Comparison of ENCODE assay signal across 16 cellular contexts in the genomic region with DNA sequence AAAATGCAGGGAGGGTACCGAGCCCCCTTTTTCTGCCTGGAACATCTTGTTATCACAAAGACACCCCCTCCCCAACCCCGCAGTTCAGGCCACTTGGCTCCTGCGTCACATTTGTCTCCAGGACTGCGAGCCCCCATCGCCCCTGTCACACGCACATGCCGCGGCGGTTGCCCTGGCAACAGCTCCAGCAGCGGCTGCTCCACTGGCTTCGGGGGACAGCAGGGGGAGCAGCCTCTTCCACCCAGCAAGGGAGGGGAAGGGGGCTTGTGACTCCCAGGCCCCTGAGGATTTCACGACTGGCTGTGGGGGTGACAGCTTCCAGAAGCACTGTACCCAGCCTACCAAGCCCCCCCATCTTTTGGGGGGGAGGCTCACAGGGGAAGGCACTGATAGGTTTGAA. TPM values are rescaled to one million over a fixed set of nuclear protein-coding genes. Genes with fewer than 3 reads are reported as not detected.
DNase-seq lines count a peak whose midpoint lies in the region; ATAC-seq, FAIRE-seq and TF ChIP-seq lines count a peak whose summit lies in the region.
"Had no signal": no experiment of that assay in that cellular context is flagged by ENCODE, and none has a peak within 500 bp of the region (broad histone marks: within the 10 kb centered on the region; RNA-seq: fewer than 3 reads in every experiment).

No MANE protein-coding gene starts in this region.

- no peak overlapping the region for H2BK120ac ChIP-seq in H9 (ENCODE audit: low read depth, low read length, poor library complexity, severe bottlenecking)

- no peak overlapping the region for H3K4me2 ChIP-seq in H9 (ENCODE audit: insufficient read depth, insufficient read length, low read length)
- peak overlapping the region; percentile 78 for H3K4me2 ChIP-seq in neural cell (ENCODE audit: low read length)

- peaks cover 52% of the 10 kb centered on the region for H3K27me3 Mint-ChIP-seq in H9 (ENCODE audit: low read depth)
- peaks cover 21% of the 10 kb centered on the region for H3K27me3 Mint-ChIP-seq in CD4-positive, alpha-beta T cell

- no peak overlapping the region for H2BK12ac ChIP-seq in H9 (ENCODE audit: insufficient read length, low read depth, low read length)

- H3K9me2 ChIP-seq in neural cell (ENCODE audit: insufficient read depth, low read length) = no peaks in the 10 kb centered on the region

- H3K36me3 Mint-ChIP-seq in H9 (ENCODE audit: insufficient read depth in 1 of 3, low read depth in 3 of 3) = no peaks in the 10 kb centered on the region
- no peaks in the 10 kb centered on the region for H3K36me3 Mint-ChIP-seq in CD4-positive, alpha-beta T cell (ENCODE audit: low read depth)

- WGBS in H9 (ENCODE audit: extremely low coverage, insufficient read length, low lambda C conversion rate) = no CpG with 5 or more reads among the region's 12 CpGs

- H3K27ac Mint-ChIP-seq in H9 = no peak overlapping the region
- H3K27ac Mint-ChIP-seq in CD4-positive, alpha-beta T cell = no peak overlapping the region
- H3K27ac Mint-ChIP-seq: activated T-helper 2 cell treated with anti-CD3 and anti-CD28 coated beads, Interferon-gamma antibody, Interleukin-2, Interleukin-4, amounts not matched to agents 10 μg/mL and 5 μg/mL and 100 μg/mL, durations not matched to agents 14 hours and 24 hours and 36 hours had no signal

- H3K9me3 Mint-ChIP-seq in H9 = no peaks in the 10 kb centered on the region
- no peaks in the 10 kb centered on the region for H3K9me3 Mint-ChIP-seq in CD4-positive, alpha-beta T cell
- H3K9me3 Mint-ChIP-seq: activated T-helper 2 cell treated with anti-CD3 and anti-CD28 coated beads, Interferon-gamma antibody, Interleukin-2, Interleukin-4, amounts not matched to agents 10 μg/mL and 5 μg/mL and 100 μg/mL, durations not matched to agents 14 hours and 24 hours and 36 hours had no signal

- H3K14ac ChIP-seq in H9 (ENCODE audit: insufficient read depth, low read length) = no peak overlapping the region

- no peak overlapping the region for H4K91ac ChIP-seq in H9 (ENCODE audit: insufficient read length, low read depth, low read length)

- H3K79me2 ChIP-seq in H9 (ENCODE audit: insufficient read depth, low read length) (no peaks in the 10 kb centered on the region), neural cell (replicated peaks; ENCODE audit: insufficient read depth, low read length) (peaks cover 17% of the 10 kb centered on the region)

- H3K79me1 ChIP-seq in H9 (ENCODE audit: insufficient read depth, low read depth, low read length, poor library complexity, severe bottlenecking) = no peaks in the 10 kb centered on the region

- H3K27me3 ChIP-seq in H9 (ENCODE audit: insufficient read depth, low read length) (peaks cover 16% of the 10 kb centered on the region; the same call in 1 of the 2 replicates), neural cell (ENCODE audit: insufficient read depth, low read depth, low read length) (peaks cover 33% of the 10 kb centered on the region)
- peaks cover 44% of the 10 kb centered on the region for H3K27me3 ChIP-seq in CD4-positive, alpha-beta T cell (ENCODE audit: control insufficient read depth, insufficient read depth, low read length)
- H3K27me3 ChIP-seq: testis had no signal

- no peak overlapping the region for H3K4me3 Mint-ChIP-seq in H9
- no peak overlapping the region for H3K4me3 Mint-ChIP-seq in CD4-positive, alpha-beta T cell

- H3K4me1 Mint-ChIP-seq in H9 = peaks cover 12 to 18% of the 10 kb centered on the region in 2 experiments
- peaks cover 12% of the 10 kb centered on the region for H3K4me1 Mint-ChIP-seq in CD4-positive, alpha-beta T cell (ENCODE audit: low read depth)

- peaks cover 20% of the 10 kb centered on the region for H3K23me2 ChIP-seq in H9 (ENCODE audit: insufficient read length, low read depth, low read length, poor library complexity, severe bottlenecking)

- FAIRE-seq in RCC 7860 (lab: Jason Lieb, UNC) = no peak

- H3K4me3 ChIP-seq in astrocyte of the spinal cord (ENCODE audit: low read depth, low read length) (no peak overlapping the region), neural cell (ENCODE audit: low read length) (peak overlapping the region; percentile 76)
- H3K4me3 ChIP-seq: testis had no signal

- peak; percentile 62 for TF ChIP-seq EP300 in neural cell (conservative IDR thresholded peaks at IDR 0.05; ENCODE audit: poor library complexity, severe bottlenecking)

- POLR2A ChIA-PET in CD4-positive, alpha-beta T cell (lab: Charles Lee) = interaction anchor here (1.4 kb wide), 1 partner anchor 27 kb away, joined by 5 read pairs; a partner anchor contains a TSS

- no peak overlapping the region for H2BK5ac ChIP-seq in H9 (ENCODE audit: insufficient read length, low read length)

- H2AK5ac ChIP-seq in H9 (ENCODE audit: insufficient read length, low read length) = no peak overlapping the region

- DNase-seq in NCI-H2171 (lab: John Stamatoyannopoulos, UW) (peak; percentile 17), NCI-H2171 treated with DMSO at 0.1 percent for 48 hours (lab: John Stamatoyannopoulos, UW) (no peak), H9 (no peak), astrocyte of the spinal cord (ENCODE audit: low read depth, low spot score) (no peak), cardiac septum (ENCODE audit: low spot score) (no peak), RCC 7860 (ENCODE audit: low spot score) (no peak)
- no peak for DNase-seq in CD4-positive, alpha-beta T cell
- DNase-seq: activated CD4-positive, alpha-beta T cell treated with anti-CD3 and anti-CD28 coated beads, Interleukin-2, amount 50 U/mL, for 48 hours; effector memory CD4-positive, alpha-beta T cell; foreskin melanocyte; SIG-M5; stimulated activated CD4-positive, alpha-beta T cell treated with anti-CD3 and anti-CD28 coated beads, Interleukin-12 subunit alpha, Interleukin-12 subunit beta, amount 100 ng/mL, for 4 hours; T-helper 9 cell; testis had no signal

- CTCF ChIA-PET in CD4-positive, alpha-beta T cell (lab: Charles Lee) = no interaction called here

- no peaks in the 10 kb centered on the region for H3F3A ChIP-seq in neural cell (ENCODE audit: insufficient read depth, low read length, poor library complexity, severe bottlenecking)

- no peak overlapping the region for H4K5ac ChIP-seq in H9 (ENCODE audit: insufficient read length, low read depth, low read length)

- no peaks in the 10 kb centered on the region for H3K36me3 ChIP-seq in neural cell (ENCODE audit: insufficient read depth, low read length)

- in situ Hi-C loops in astrocyte of the spinal cord (cut with HindIII; ENCODE audit: low sequenced_read_pairs) = no loop called here

- no peak for ATAC-seq in CD4-positive, alpha-beta T cell (ENCODE audit: poor library complexity)

- H3K9me3 ChIP-seq in H9 (ENCODE audit: control insufficient read depth, low read depth, low read length) (no peaks in the 10 kb centered on the region), neural cell (ENCODE audit: low read length) (no peaks in the 10 kb centered on the region)
- H3K9me3 ChIP-seq in CD4-positive, alpha-beta T cell (ENCODE audit: control insufficient read depth, low read length) = no peaks in the 10 kb centered on the region
- H3K9me3 ChIP-seq: testis had no signal

- H3K27ac ChIP-seq in H9 (ENCODE audit: insufficient read length, low read depth, low read length) (no peak overlapping the region), neural cell (ENCODE audit: low read length) (peak overlapping the region; percentile 91)
- H3K27ac ChIP-seq in CD4-positive, alpha-beta T cell (ENCODE audit: low read depth, low read length) = no peak overlapping the region
- H3K27ac ChIP-seq: testis had no signal

- H3K4ac ChIP-seq in H9 (ENCODE audit: low read depth, low read length) = no peak overlapping the region

- no peak overlapping the region for H3K18ac ChIP-seq in H9 (ENCODE audit: insufficient read length, low read depth, low read length)

- H3T11ph ChIP-seq in H9 (ENCODE audit: low read length) = no peak overlapping the region

- no peak overlapping the region for H2BK20ac ChIP-seq in H9 (ENCODE audit: low read depth, low read length, poor library complexity, severe bottlenecking)

- no peak overlapping the region for H3K56ac ChIP-seq in H9 (ENCODE audit: insufficient read length, low read depth, low read length)

- TF ChIP-seq CTCF in H9 (conservative IDR thresholded peaks at IDR 0.05) (0 out of 3 replicates have a peak, but pooled peaks have one; percentile 26), astrocyte of the spinal cord (IDR thresholded peaks at IDR 0.05; ENCODE audit: low read depth, low read length) (peak; percentile 11), neural cell (IDR thresholded peaks at IDR 0.05; ENCODE audit: poor library complexity, severe bottlenecking) (peak; percentile 73)
- no peak for TF ChIP-seq CTCF in CD4-positive, alpha-beta T cell (IDR thresholded peaks at IDR 0.05)

- intact Hi-C loops in cardiac septum (cut with DNase I) = loop anchor here (10.0 kb wide), 1 partner anchor 61 kb away; no protein-coding TSS in a partner anchor
- intact Hi-C loops in CD4-positive, alpha-beta T cell (cut with DNase I, micrococcal nuclease) = no loop called here

- H2AFZ ChIP-seq in H9 (ENCODE audit: low read length) (no peak overlapping the region), neural cell (ENCODE audit: low read depth, low read length) (no peak overlapping the region)

- H3K9ac ChIP-seq in H9 (ENCODE audit: extremely low read depth, insufficient read length, low read length) (no peak overlapping the region), neural cell (ENCODE audit: low read length) (peak overlapping the region; percentile 74)

- H4K20me1 ChIP-seq in H9 (ENCODE audit: control insufficient read depth, insufficient read depth, insufficient read length) (no peaks in the 10 kb centered on the region), neural cell (ENCODE audit: insufficient read depth) (no peaks in the 10 kb centered on the region)

- no peak overlapping the region for H4K8ac ChIP-seq in H9 (replicated peaks; ENCODE audit: insufficient read length, low read depth, low read length)

- H2BK15ac ChIP-seq in H9 (ENCODE audit: low read depth, low read length) = no peak overlapping the region

- no peak overlapping the region for H3K23ac ChIP-seq in H9 (ENCODE audit: insufficient read length, low read depth, low read length)

- peak; percentile 44 for TF ChIP-seq RAD21 in neural cell (conservative IDR thresholded peaks at IDR 0.05)

- H3K4me1 ChIP-seq in H9 (ENCODE audit: insufficient read depth, low read length) = no peaks in the 10 kb centered on the region

RNA-seq across cellular contexts. Expression of a gene that starts 2.6 kb away (rescaled TPM):
- total RNA-seq in H9 (2021) = 5.9 and 6.8 TPM in 2 replicates
- polyA plus RNA-seq in neural cell = 65.2 and 93.7 TPM in 2 replicates
- 33.0 and 36.8 TPM in 2 replicates for polyA minus RNA-seq in neural cell
- total RNA-seq in cardiac septum = 3.8 TPM
- 10 to 100 TPM; 19.6 to 21.5 TPM for total RNA-seq in CD4-positive, alpha-beta T cell

RNA-seq across cellular contexts. Expression of a gene that starts 15.7 kb away (rescaled TPM):
- total RNA-seq in H9 (2021) = 58.8 and 65.0 TPM in 2 replicates
- polyA plus RNA-seq in neural cell = 102 and 106 TPM in 2 replicates
- 45.6 and 52.8 TPM in 2 replicates for polyA minus RNA-seq in neural cell
- total RNA-seq in cardiac septum = 55.0 TPM
- total RNA-seq in CD4-positive, alpha-beta T cell = 10 to 100 TPM; 19.9 to 21.4 TPM

RNA-seq across cellular contexts. Expression of a gene that starts 15.7 kb away (rescaled TPM):
- total RNA-seq in H9 (2021) (29.4 and 29.7 TPM in 2 replicates), cardiac septum (32.3 TPM)
- polyA plus RNA-seq in neural cell = 74.2 and 90.5 TPM in 2 replicates
- polyA minus RNA-seq in neural cell = 17.7 and 19.2 TPM in 2 replicates
- total RNA-seq in CD4-positive, alpha-beta T cell = 10 to 100 TPM; 27.6 to 32.0 TPM

RNA-seq across cellular contexts. Expression of a gene that starts 26.6 kb away (rescaled TPM):
- 286 and 290 TPM in 2 replicates for total RNA-seq in H9 (2021)
- polyA plus RNA-seq in neural cell = 111 and 126 TPM in 2 replicates
- polyA minus RNA-seq in neural cell = 88.9 and 97.6 TPM in 2 replicates
- total RNA-seq in cardiac septum = 86.6 TPM
- 100 to 1,000 TPM; 247 to 252 TPM for total RNA-seq in CD4-positive, alpha-beta T cell
